ENCODE assay signal across 1 cellular context in the genomic region with DNA sequence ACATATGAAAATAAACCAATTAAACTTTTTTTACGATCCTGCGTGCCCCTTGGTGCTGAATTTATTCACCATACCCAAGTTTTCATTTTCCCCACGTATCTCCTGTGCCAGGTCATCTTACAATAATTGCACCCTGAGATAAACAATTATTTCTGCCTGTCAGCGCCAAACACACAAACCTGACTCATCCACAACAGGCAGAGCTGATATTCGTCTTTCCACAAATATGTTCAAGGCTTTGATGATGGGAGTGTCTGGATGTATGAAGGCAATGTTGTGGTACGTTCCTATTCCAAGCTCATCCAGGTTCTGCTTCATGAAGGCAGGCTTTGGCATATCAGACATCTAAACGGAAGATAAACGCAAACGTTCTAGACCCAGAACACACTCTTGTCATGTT.
TF ChIP-seq lines count a peak whose summit lies in the region.

No MANE protein-coding gene starts in this region.

TF ChIP-seq in K562, 482 proteins besides CTCF, POLR2A, EP300 and RAD21 (continued from another document and continues in another):
- TF ChIP-seq, protein P1, sequence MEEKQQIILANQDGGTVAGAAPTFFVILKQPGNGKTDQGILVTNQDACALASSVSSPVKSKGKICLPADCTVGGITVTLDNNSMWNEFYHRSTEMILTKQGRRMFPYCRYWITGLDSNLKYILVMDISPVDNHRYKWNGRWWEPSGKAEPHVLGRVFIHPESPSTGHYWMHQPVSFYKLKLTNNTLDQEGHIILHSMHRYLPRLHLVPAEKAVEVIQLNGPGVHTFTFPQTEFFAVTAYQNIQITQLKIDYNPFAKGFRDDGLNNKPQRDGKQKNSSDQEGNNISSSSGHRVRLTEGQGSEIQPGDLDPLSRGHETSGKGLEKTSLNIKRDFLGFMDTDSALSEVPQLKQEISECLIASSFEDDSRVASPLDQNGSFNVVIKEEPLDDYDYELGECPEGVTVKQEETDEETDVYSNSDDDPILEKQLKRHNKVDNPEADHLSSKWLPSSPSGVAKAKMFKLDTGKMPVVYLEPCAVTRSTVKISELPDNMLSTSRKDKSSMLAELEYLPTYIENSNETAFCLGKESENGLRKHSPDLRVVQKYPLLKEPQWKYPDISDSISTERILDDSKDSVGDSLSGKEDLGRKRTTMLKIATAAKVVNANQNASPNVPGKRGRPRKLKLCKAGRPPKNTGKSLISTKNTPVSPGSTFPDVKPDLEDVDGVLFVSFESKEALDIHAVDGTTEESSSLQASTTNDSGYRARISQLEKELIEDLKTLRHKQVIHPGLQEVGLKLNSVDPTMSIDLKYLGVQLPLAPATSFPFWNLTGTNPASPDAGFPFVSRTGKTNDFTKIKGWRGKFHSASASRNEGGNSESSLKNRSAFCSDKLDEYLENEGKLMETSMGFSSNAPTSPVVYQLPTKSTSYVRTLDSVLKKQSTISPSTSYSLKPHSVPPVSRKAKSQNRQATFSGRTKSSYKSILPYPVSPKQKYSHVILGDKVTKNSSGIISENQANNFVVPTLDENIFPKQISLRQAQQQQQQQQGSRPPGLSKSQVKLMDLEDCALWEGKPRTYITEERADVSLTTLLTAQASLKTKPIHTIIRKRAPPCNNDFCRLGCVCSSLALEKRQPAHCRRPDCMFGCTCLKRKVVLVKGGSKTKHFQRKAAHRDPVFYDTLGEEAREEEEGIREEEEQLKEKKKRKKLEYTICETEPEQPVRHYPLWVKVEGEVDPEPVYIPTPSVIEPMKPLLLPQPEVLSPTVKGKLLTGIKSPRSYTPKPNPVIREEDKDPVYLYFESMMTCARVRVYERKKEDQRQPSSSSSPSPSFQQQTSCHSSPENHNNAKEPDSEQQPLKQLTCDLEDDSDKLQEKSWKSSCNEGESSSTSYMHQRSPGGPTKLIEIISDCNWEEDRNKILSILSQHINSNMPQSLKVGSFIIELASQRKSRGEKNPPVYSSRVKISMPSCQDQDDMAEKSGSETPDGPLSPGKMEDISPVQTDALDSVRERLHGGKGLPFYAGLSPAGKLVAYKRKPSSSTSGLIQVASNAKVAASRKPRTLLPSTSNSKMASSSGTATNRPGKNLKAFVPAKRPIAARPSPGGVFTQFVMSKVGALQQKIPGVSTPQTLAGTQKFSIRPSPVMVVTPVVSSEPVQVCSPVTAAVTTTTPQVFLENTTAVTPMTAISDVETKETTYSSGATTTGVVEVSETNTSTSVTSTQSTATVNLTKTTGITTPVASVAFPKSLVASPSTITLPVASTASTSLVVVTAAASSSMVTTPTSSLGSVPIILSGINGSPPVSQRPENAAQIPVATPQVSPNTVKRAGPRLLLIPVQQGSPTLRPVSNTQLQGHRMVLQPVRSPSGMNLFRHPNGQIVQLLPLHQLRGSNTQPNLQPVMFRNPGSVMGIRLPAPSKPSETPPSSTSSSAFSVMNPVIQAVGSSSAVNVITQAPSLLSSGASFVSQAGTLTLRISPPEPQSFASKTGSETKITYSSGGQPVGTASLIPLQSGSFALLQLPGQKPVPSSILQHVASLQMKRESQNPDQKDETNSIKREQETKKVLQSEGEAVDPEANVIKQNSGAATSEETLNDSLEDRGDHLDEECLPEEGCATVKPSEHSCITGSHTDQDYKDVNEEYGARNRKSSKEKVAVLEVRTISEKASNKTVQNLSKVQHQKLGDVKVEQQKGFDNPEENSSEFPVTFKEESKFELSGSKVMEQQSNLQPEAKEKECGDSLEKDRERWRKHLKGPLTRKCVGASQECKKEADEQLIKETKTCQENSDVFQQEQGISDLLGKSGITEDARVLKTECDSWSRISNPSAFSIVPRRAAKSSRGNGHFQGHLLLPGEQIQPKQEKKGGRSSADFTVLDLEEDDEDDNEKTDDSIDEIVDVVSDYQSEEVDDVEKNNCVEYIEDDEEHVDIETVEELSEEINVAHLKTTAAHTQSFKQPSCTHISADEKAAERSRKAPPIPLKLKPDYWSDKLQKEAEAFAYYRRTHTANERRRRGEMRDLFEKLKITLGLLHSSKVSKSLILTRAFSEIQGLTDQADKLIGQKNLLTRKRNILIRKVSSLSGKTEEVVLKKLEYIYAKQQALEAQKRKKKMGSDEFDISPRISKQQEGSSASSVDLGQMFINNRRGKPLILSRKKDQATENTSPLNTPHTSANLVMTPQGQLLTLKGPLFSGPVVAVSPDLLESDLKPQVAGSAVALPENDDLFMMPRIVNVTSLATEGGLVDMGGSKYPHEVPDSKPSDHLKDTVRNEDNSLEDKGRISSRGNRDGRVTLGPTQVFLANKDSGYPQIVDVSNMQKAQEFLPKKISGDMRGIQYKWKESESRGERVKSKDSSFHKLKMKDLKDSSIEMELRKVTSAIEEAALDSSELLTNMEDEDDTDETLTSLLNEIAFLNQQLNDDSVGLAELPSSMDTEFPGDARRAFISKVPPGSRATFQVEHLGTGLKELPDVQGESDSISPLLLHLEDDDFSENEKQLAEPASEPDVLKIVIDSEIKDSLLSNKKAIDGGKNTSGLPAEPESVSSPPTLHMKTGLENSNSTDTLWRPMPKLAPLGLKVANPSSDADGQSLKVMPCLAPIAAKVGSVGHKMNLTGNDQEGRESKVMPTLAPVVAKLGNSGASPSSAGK (IDR thresholded peaks at IDR 0.05) = no peak
- TF ChIP-seq ZNF699 (CRISPR knock-in tag; IDR thresholded peaks at IDR 0.05; ENCODE audit: insufficient replicate concordance) = no peak
- no peak for TF ChIP-seq ARID2 (IDR thresholded peaks at IDR 0.05)
- TF ChIP-seq RB1 (IDR thresholded peaks at IDR 0.05; ENCODE audit: low read depth) = no peak
- TF ChIP-seq ZBTB26 (CRISPR knock-in tag; IDR thresholded peaks at IDR 0.05) = no peak
- TF ChIP-seq SIN3B (IDR thresholded peaks at IDR 0.05; ENCODE audit: low read depth) = no peak
- TF ChIP-seq PRDM10 (IDR thresholded peaks at IDR 0.05; ENCODE audit: partially characterized antibody) = peak; percentile 8
- no peak for TF ChIP-seq NFE2 (IDR thresholded peaks at IDR 0.05; ENCODE audit: low read depth)
- no peak for TF ChIP-seq CBX5 (IDR thresholded peaks at IDR 0.05; ENCODE audit: borderline replicate concordance, low read depth)
- TF ChIP-seq CBFA2T2 (conservative IDR thresholded peaks at IDR 0.05) = 0 out of 2 replicates have a peak, but pooled peaks have one; percentile 7
- no peak for TF ChIP-seq SMAD1 (IDR thresholded peaks at IDR 0.05; ENCODE audit: low read depth, low read length, partially characterized antibody)
- TF ChIP-seq ZBTB40 (IDR thresholded peaks at IDR 0.05) = no peak
- no peak for TF ChIP-seq ZBTB40 (CRISPR knock-in tag; IDR thresholded peaks at IDR 0.05)
- no peak for TF ChIP-seq MYC (IDR thresholded peaks at IDR 0.05; ENCODE audit: low read depth, low read length)
- TF ChIP-seq MYC (CRISPR knock-in tag; IDR thresholded peaks at IDR 0.05; ENCODE audit: borderline replicate concordance, low read depth) = no peak
- peak; percentile 17; the same call in 1 of the 2 replicates for TF ChIP-seq CBFA2T3 (IDR thresholded peaks at IDR 0.05)
- no peak for TF ChIP-seq FOXP1 (CRISPR knock-in tag; IDR thresholded peaks at IDR 0.05)
- TF ChIP-seq, protein P2, sequence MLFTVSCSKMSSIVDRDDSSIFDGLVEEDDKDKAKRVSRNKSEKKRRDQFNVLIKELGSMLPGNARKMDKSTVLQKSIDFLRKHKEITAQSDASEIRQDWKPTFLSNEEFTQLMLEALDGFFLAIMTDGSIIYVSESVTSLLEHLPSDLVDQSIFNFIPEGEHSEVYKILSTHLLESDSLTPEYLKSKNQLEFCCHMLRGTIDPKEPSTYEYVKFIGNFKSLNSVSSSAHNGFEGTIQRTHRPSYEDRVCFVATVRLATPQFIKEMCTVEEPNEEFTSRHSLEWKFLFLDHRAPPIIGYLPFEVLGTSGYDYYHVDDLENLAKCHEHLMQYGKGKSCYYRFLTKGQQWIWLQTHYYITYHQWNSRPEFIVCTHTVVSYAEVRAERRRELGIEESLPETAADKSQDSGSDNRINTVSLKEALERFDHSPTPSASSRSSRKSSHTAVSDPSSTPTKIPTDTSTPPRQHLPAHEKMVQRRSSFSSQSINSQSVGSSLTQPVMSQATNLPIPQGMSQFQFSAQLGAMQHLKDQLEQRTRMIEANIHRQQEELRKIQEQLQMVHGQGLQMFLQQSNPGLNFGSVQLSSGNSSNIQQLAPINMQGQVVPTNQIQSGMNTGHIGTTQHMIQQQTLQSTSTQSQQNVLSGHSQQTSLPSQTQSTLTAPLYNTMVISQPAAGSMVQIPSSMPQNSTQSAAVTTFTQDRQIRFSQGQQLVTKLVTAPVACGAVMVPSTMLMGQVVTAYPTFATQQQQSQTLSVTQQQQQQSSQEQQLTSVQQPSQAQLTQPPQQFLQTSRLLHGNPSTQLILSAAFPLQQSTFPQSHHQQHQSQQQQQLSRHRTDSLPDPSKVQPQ (CRISPR knock-in tag; IDR thresholded peaks at IDR 0.05; ENCODE audit: borderline replicate concordance) = no peak
- no peak for TF ChIP-seq IRF2 (CRISPR knock-in tag; IDR thresholded peaks at IDR 0.05)
- peak; percentile 63 for TF ChIP-seq CBX2 (IDR thresholded peaks at IDR 0.05; ENCODE audit: insufficient read depth, low read length, poor library complexity, severe bottlenecking)
- TF ChIP-seq XRCC5 (IDR thresholded peaks at IDR 0.05; ENCODE audit: low read depth, low read length) = no peak
